In the genomic region with DNA sequence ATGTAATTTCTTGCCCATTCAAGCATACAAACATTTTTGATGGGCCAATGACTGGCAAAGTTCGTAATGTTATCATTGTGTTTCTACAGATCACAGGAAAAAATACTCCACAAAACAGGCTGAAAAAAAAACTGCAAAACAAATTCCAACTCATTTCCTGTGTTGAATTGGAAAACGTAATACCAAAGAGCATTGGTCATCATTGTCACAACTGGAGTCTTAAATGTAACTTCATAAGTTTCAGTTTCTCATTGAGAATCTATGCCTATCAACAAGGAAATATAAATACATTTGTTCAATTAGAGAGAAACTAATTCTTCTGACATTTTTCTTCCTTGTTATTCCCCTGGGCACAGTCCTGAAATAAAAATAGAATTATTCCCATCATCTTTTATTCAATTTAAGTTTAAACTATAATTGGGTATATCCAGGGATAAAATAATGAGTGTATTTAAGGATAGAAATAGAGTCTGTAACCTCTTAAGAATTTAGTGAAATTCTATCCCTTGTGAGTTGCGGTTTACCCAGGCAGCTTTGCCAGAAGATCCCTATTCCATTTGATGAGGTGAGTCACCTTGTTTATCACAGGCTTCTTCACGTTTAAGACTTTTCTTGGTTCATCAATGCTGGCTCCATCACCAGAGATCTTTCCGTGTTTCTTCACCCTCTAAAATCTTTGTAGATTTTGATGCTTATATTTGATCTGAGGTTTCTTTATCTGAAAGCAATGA, we compare ENCODE assay signal across 16 cellular contexts.
A peak's percentile ranks its signal among the peaks of the same experiment; 100 is the strongest.
DNase-seq lines count a peak whose midpoint lies in the region; ATAC-seq and TF ChIP-seq lines count a peak whose summit lies in the region.
"Had no signal": no experiment of that assay in that cellular context is flagged by ENCODE, and none has a peak within 500 bp of the region (broad histone marks: within the 10 kb centered on the region; RNA-seq: fewer than 3 reads in every experiment).

No MANE protein-coding gene starts in this region.

- peaks cover 1 to 7% of the 10 kb centered on the region in 2 donors for H3K9me3 Mint-ChIP-seq in stimulated activated naive B cell treated with anti-CD40 and anti-IgM and Interleukin-4, amounts not matched to agents 10 μg/mL and 1 μg/mL and 100 μg/mL, for 72 hours
- H3K9me3 Mint-ChIP-seq: activated CD4-positive, alpha-beta memory T cell treated with anti-CD3 and anti-CD28 coated beads for 36 hours; T-helper 1 cell treated with Interleukin-12 subunit alpha and Interleukin-12 subunit beta and Interleukin-4 antibody, amounts not matched to agents 30 μg/mL and 1 μg/mL, for 36 hours had no signal

- TF ChIP-seq CTCF in fibroblast of the aortic adventitia (IDR thresholded peaks at IDR 0.05; ENCODE audit: insufficient read depth, low read length), result no peak
- no peak for TF ChIP-seq CTCF in smooth muscle cell (IDR thresholded peaks at IDR 0.05; ENCODE audit: borderline replicate concordance, insufficient read depth, poor library complexity, severe bottlenecking)
- TF ChIP-seq CTCF in GM20000 (IDR thresholded peaks at IDR 0.05; ENCODE audit: extremely low read depth, missing control alignments), result no peak

- H3F3A ChIP-seq in smooth muscle cell (ENCODE audit: low read depth), result no peaks in the 10 kb centered on the region

- H2AFZ ChIP-seq in smooth muscle cell (ENCODE audit: low read depth), result peak overlapping the region; percentile 3

- no peaks in the 10 kb centered on the region for H3K4me1 Mint-ChIP-seq in stimulated activated naive B cell treated with anti-CD40 and anti-IgM and Interleukin-4, amounts not matched to agents 10 μg/mL and 1 μg/mL and 100 μg/mL, for 72 hours

- no peak for ATAC-seq in stimulated activated naive B cell treated with anti-CD40 and anti-IgM and Interleukin-4, amounts not matched to agents 10 μg/mL and 1 μg/mL and 100 μg/mL, for 72 hours (replicated peaks)
- ATAC-seq: GM12878, HCT116, psoas muscle had no signal

- H3K79me2 ChIP-seq in smooth muscle cell (ENCODE audit: low read depth), result no peaks in the 10 kb centered on the region

- H3K4me3 ChIP-seq in fibroblast of the aortic adventitia (ENCODE audit: low read depth, low read length) (no peak overlapping the region), smooth muscle cell (peak overlapping the region; percentile 17)
- H3K4me3 ChIP-seq: GM12878, psoas muscle had no signal

- H3K27ac ChIP-seq in smooth muscle cell (ENCODE audit: low read depth), result peak overlapping the region; percentile 77
- H3K27ac ChIP-seq: psoas muscle had no signal

- H4K20me1 ChIP-seq in smooth muscle cell (ENCODE audit: low read depth), result no peaks in the 10 kb centered on the region

- H3K4me2 ChIP-seq in smooth muscle cell, result peak overlapping the region; percentile 71

- no peaks in the 10 kb centered on the region for H3K27me3 Mint-ChIP-seq in stimulated activated naive B cell treated with anti-CD40 and anti-IgM and Interleukin-4, amounts not matched to agents 10 μg/mL and 1 μg/mL and 100 μg/mL, for 72 hours

- H3K27ac Mint-ChIP-seq in stimulated activated naive B cell treated with anti-CD40 and anti-IgM and Interleukin-4, amounts not matched to agents 10 μg/mL and 1 μg/mL and 100 μg/mL, for 72 hours, result no peak overlapping the region
- H3K27ac Mint-ChIP-seq: activated CD4-positive, alpha-beta memory T cell treated with anti-CD3 and anti-CD28 coated beads for 36 hours; T-helper 1 cell treated with Interleukin-12 subunit alpha and Interleukin-12 subunit beta and Interleukin-4 antibody, amounts not matched to agents 30 μg/mL and 1 μg/mL, for 36 hours had no signal

- no peaks in the 10 kb centered on the region for H3K9me3 ChIP-seq in smooth muscle cell (replicated peaks; ENCODE audit: low read depth)
- H3K9me3 ChIP-seq: psoas muscle had no signal

- DNase-seq in HCEC 1CT (peak; percentile 63), T1000 (lab: John Stamatoyannopoulos, UW) (peak; percentile 34), fibroblast of the aortic adventitia (ENCODE audit: low read depth) (peak; percentile 36), smooth muscle cell (lab: John Stamatoyannopoulos, UW; ENCODE audit: unreplicated experiment) (no peak), GM20000 (ENCODE audit: low spot score) (no peak)
- no peak for DNase-seq in activated naive CD4-positive, alpha-beta T cell treated with anti-CD3 and anti-CD28 coated beads, Interleukin-2, amount 50 U/mL, for 16 hours
- no peak for DNase-seq in stimulated activated naive B cell treated with anti-CD40 and anti-IgM and Interleukin-4, amounts not matched to agents 10 μg/mL and 1 μg/mL and 100 μg/mL, for 72 hours
- DNase-seq: activated CD4-positive, alpha-beta memory T cell treated with anti-CD3 and anti-CD28 coated beads for 36 hours; activated gamma-delta T cell treated with Interleukin-2 at 50 U/mL for 16 hours; hippocampal formation; Kasumi-1; OCI-M1; psoas muscle had no signal

- H3K9ac ChIP-seq in smooth muscle cell (ENCODE audit: low read depth), result peak overlapping the region; percentile 42

- H3K4me3 Mint-ChIP-seq in stimulated activated naive B cell treated with anti-CD40 and anti-IgM and Interleukin-4, amounts not matched to agents 10 μg/mL and 1 μg/mL and 100 μg/mL, for 72 hours, result no peak overlapping the region
- H3K4me3 Mint-ChIP-seq: activated CD4-positive, alpha-beta memory T cell treated with anti-CD3 and anti-CD28 coated beads for 36 hours; T-helper 1 cell treated with Interleukin-12 subunit alpha and Interleukin-12 subunit beta and Interleukin-4 antibody, amounts not matched to agents 30 μg/mL and 1 μg/mL, for 36 hours had no signal

- no peaks in the 10 kb centered on the region for H3K36me3 Mint-ChIP-seq in stimulated activated naive B cell treated with anti-CD40 and anti-IgM and Interleukin-4, amounts not matched to agents 10 μg/mL and 1 μg/mL and 100 μg/mL, for 72 hours
- H3K36me3 Mint-ChIP-seq: activated CD4-positive, alpha-beta memory T cell treated with anti-CD3 and anti-CD28 coated beads for 36 hours had no signal

- no peaks in the 10 kb centered on the region for H3K4me1 ChIP-seq in smooth muscle cell (ENCODE audit: low read depth)
- H3K4me1 ChIP-seq: psoas muscle had no signal

- no peaks in the 10 kb centered on the region for H3K27me3 ChIP-seq in smooth muscle cell (ENCODE audit: low read depth)

- no peaks in the 10 kb centered on the region for H3K36me3 ChIP-seq in smooth muscle cell (ENCODE audit: low read depth)

- 34% methylated on average over 5 of the region's 5 CpGs for WGBS in smooth muscle cell (ENCODE audit: low lambda C conversion rate)

Comparison
In these comparisons a context has a peak if more than half of its experiments do, and no peak if none do; other contexts are left out.
1. DNase-seq: peak in HCEC 1CT (single experiment), T1000 (single experiment) and fibroblast of the aortic adventitia (single experiment); none in smooth muscle cell (single experiment), GM20000 (single experiment), activated naive CD4-positive, alpha-beta T cell treated with anti-CD3 and anti-CD28 coated beads, Interleukin-2, amount 50 U/mL, for 16 hours (single experiment) and stimulated activated naive B cell treated with anti-CD40 and anti-IgM and Interleukin-4, amounts not matched to agents 10 μg/mL and 1 μg/mL and 100 μg/mL, for 72 hours (single experiment).